Comparison of ENCODE assay signal across 2 cellular contexts in the genomic region with DNA sequence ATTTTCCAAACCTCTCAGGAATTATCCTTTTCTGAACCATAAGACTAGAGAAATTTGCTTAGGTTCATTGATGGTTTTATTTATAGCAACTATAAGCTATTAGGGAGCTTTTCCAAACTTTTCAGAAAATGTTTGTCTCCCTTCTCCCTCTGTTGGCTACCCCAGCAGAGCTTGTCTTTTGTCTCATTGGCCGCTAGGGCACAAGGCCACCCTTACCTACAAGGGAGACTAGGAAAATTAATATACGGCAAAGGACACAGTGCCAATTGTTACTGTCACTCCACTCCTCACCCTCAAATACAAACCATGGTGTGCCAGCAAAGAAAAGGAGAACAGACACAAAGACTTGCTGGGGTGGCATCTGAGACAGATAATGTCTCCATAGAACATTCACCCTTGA.
TF ChIP-seq lines count a peak whose summit lies in the region.

No MANE protein-coding gene starts in this region.

TF ChIP-seq in SK-N-SH, 30 proteins besides CTCF, POLR2A, EP300 and RAD21 (continued from another document):
- no peak for TF ChIP-seq IRF3 (IDR thresholded peaks at IDR 0.05; ENCODE audit: low read depth, low read length)
- TF ChIP-seq TEAD4 (IDR thresholded peaks at IDR 0.05; ENCODE audit: borderline replicate concordance, insufficient read depth): no peak
- TF ChIP-seq MEF2A (IDR thresholded peaks at IDR 0.05; ENCODE audit: borderline replicate concordance, low read depth): no peak
- no peak for TF ChIP-seq RCOR1 (IDR thresholded peaks at IDR 0.05; ENCODE audit: low read length)
- no peak for TF ChIP-seq FOXJ3 (CRISPR knock-in tag; IDR thresholded peaks at IDR 0.05)
- no peak for TF ChIP-seq FOXM1 (IDR thresholded peaks at IDR 0.05; ENCODE audit: low read depth)
- no peak for TF ChIP-seq TAF1 (IDR thresholded peaks at IDR 0.05; ENCODE audit: borderline replicate concordance, low read depth, low read length)
- no peak for TF ChIP-seq MXI1 (IDR thresholded peaks at IDR 0.05; ENCODE audit: low read depth, low read length)
- TF ChIP-seq RXRA (IDR thresholded peaks at IDR 0.05; ENCODE audit: borderline replicate concordance, low read depth): no peak
- no peak for TF ChIP-seq USF1 (IDR thresholded peaks at IDR 0.05; ENCODE audit: borderline replicate concordance, low read depth)
- no peak for TF ChIP-seq JUND (IDR thresholded peaks at IDR 0.05)
- TF ChIP-seq USF2 (IDR thresholded peaks at IDR 0.05; ENCODE audit: borderline replicate concordance, low read depth, low read length): no peak
- no peak for TF ChIP-seq POLR2AphosphoS5 (IDR thresholded peaks at IDR 0.05; ENCODE audit: low read depth, low read length)
- TF ChIP-seq SIN3A (IDR thresholded peaks at IDR 0.05; ENCODE audit: borderline replicate concordance, low read depth, low read length): no peak

TF ChIP-seq in SK-N-SH treated with all-trans-retinoic acid at 6 μM for 48 hours, 23 proteins besides CTCF, POLR2A, EP300 and RAD21 (continued from another document):
- TF ChIP-seq, protein P1, sequence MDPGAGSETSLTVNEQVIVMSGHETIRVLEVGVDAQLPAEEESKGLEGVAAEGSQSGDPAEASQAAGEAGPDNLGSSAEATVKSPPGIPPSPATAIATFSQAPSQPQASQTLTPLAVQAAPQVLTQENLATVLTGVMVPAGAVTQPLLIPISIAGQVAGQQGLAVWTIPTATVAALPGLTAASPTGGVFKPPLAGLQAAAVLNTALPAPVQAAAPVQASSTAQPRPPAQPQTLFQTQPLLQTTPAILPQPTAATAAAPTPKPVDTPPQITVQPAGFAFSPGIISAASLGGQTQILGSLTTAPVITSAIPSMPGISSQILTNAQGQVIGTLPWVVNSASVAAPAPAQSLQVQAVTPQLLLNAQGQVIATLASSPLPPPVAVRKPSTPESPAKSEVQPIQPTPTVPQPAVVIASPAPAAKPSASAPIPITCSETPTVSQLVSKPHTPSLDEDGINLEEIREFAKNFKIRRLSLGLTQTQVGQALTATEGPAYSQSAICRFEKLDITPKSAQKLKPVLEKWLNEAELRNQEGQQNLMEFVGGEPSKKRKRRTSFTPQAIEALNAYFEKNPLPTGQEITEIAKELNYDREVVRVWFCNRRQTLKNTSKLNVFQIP (CRISPR knock-in tag; IDR thresholded peaks at IDR 0.05; ENCODE audit: borderline replicate concordance, low read depth): no peak
- TF ChIP-seq ZNF70 (CRISPR knock-in tag; IDR thresholded peaks at IDR 0.05): no peak
- no peak for TF ChIP-seq CSDC2 (CRISPR knock-in tag; IDR thresholded peaks at IDR 0.05)
- no peak for TF ChIP-seq ESRRG (CRISPR knock-in tag; IDR thresholded peaks at IDR 0.05)
- TF ChIP-seq CSRNP3 (CRISPR knock-in tag; IDR thresholded peaks at IDR 0.05): no peak
- no peak for TF ChIP-seq BACH2 (CRISPR knock-in tag; IDR thresholded peaks at IDR 0.05; ENCODE audit: borderline replicate concordance)
- TF ChIP-seq ISL1 (CRISPR knock-in tag; IDR thresholded peaks at IDR 0.05): no peak
- TF ChIP-seq ZNF8 (CRISPR knock-in tag; IDR thresholded peaks at IDR 0.05): no peak
- no peak for TF ChIP-seq ZFP30 (CRISPR knock-in tag; IDR thresholded peaks at IDR 0.05)
- no peak for TF ChIP-seq GLIS3 (CRISPR knock-in tag; IDR thresholded peaks at IDR 0.05)
- TF ChIP-seq, protein P2, sequence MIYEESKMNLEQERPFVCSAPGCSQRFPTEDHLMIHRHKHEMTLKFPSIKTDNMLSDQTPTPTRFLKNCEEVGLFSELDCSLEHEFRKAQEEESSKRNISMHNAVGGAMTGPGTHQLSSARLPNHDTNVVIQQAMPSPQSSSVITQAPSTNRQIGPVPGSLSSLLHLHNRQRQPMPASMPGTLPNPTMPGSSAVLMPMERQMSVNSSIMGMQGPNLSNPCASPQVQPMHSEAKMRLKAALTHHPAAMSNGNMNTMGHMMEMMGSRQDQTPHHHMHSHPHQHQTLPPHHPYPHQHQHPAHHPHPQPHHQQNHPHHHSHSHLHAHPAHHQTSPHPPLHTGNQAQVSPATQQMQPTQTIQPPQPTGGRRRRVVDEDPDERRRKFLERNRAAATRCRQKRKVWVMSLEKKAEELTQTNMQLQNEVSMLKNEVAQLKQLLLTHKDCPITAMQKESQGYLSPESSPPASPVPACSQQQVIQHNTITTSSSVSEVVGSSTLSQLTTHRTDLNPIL (CRISPR knock-in tag; IDR thresholded peaks at IDR 0.05; ENCODE audit: low read depth): no peak
- no peak for TF ChIP-seq RARB (CRISPR knock-in tag; IDR thresholded peaks at IDR 0.05)
- TF ChIP-seq TOX (CRISPR knock-in tag; IDR thresholded peaks at IDR 0.05; ENCODE audit: borderline replicate concordance): no peak
TF ChIP-seq in SK-N-SH treated with all-trans-retinoic acid at 6 μM for 48 hours: peak in this region for 0.
